In genomic region chr17:692116-692515, GRCh38 we compare ENCODE assay signal across 18 cellular contexts. TPM values are rescaled to one million over a fixed set of nuclear protein-coding genes. Genes with fewer than 3 reads are reported as not detected.
DNase-seq lines count a peak whose midpoint lies in the region; ATAC-seq and TF ChIP-seq lines count a peak whose summit lies in the region.
"Had no signal": no experiment of that assay in that cellular context is flagged by ENCODE, and none has a peak within 500 bp of the region (broad histone marks: within the 10 kb centered on the region; RNA-seq: fewer than 3 reads in every experiment).

No MANE protein-coding gene starts in this region.

- peaks cover 0 to 24% of the 10 kb centered on the region in 2 donors for H3K36me3 ChIP-seq in vagina
- H3K36me3 ChIP-seq in psoas muscle (ENCODE audit: insufficient read depth in 1 of 2, low read depth in 1 of 2), result peaks cover 12 to 87% of the 10 kb centered on the region in 2 donors

- TF ChIP-seq POLR2A in vagina (IDR thresholded peaks at IDR 0.05), result no peak

- intact Hi-C loops in vagina (cut with DNase I), result no loop called here
- intact Hi-C loops in psoas muscle (cut with DNase I), result no loop called here

- no peaks in the 10 kb centered on the region for H3K9me3 Mint-ChIP-seq in osteocyte (ENCODE audit: unreplicated experiment)
- no peaks in the 10 kb centered on the region for H3K9me3 Mint-ChIP-seq in activated CD8-positive, alpha-beta memory T cell treated with anti-CD3 and anti-CD28 coated beads, Interleukin-2, amount 10 ng/mL, durations not matched to agents 7 days and 5 days (ENCODE audit: low read depth)
- H3K9me3 Mint-ChIP-seq: activated CD8-positive, alpha-beta T cell treated with anti-CD3 and anti-CD28 coated beads for 36 hours; CD4-positive, alpha-beta memory T cell; GM23338; stimulated activated naive B cell treated with anti-CD40 and anti-IgM and Interleukin-4, amounts not matched to agents 10 μg/mL and 1 μg/mL and 100 μg/mL, for 72 hours had no signal

- H3K27ac Mint-ChIP-seq in osteocyte (ENCODE audit: unreplicated experiment), result peak overlapping the region; percentile 56
- H3K27ac Mint-ChIP-seq in activated CD8-positive, alpha-beta memory T cell treated with anti-CD3 and anti-CD28 coated beads, Interleukin-2, amount 10 ng/mL, durations not matched to agents 7 days and 5 days, result no peak overlapping the region
- H3K27ac Mint-ChIP-seq: activated CD8-positive, alpha-beta T cell treated with anti-CD3 and anti-CD28 coated beads for 36 hours; GM23338; stimulated activated naive B cell treated with anti-CD40 and anti-IgM and Interleukin-4, amounts not matched to agents 10 μg/mL and 1 μg/mL and 100 μg/mL, for 72 hours had no signal

- H3K9me3 ChIP-seq in vagina, result no peaks in the 10 kb centered on the region
- H3K9me3 ChIP-seq in psoas muscle, result no peaks in the 10 kb centered on the region
- H3K9me3 ChIP-seq: right atrium auricular region had no signal

- H3K4me1 Mint-ChIP-seq in osteocyte (ENCODE audit: unreplicated experiment), result peaks cover 34% of the 10 kb centered on the region
- no peaks in the 10 kb centered on the region for H3K4me1 Mint-ChIP-seq in activated CD8-positive, alpha-beta memory T cell treated with anti-CD3 and anti-CD28 coated beads, Interleukin-2, amount 10 ng/mL, durations not matched to agents 7 days and 5 days

- CTCF ChIA-PET in activated CD8-positive, alpha-beta memory T cell treated with anti-CD3 and anti-CD28 coated beads, Interleukin-2, amount 10 ng/mL, durations not matched to agents 7 days and 5 days (lab: Charles Lee), result interaction anchor here (1.2 to 3.0 kb wide), 3 partner anchors 9 to 280 kb away, joined by 5 to 23 read pairs (median 5); no protein-coding TSS in a partner anchor

- H3K27me3 Mint-ChIP-seq in osteocyte (ENCODE audit: unreplicated experiment), result no peaks in the 10 kb centered on the region
- no peaks in the 10 kb centered on the region for H3K27me3 Mint-ChIP-seq in activated CD8-positive, alpha-beta memory T cell treated with anti-CD3 and anti-CD28 coated beads, Interleukin-2, amount 10 ng/mL, durations not matched to agents 7 days and 5 days
- H3K27me3 Mint-ChIP-seq: activated CD8-positive, alpha-beta T cell treated with anti-CD3 and anti-CD28 coated beads for 36 hours; CD4-positive, alpha-beta memory T cell; stimulated activated naive B cell treated with anti-CD40 and anti-IgM and Interleukin-4, amounts not matched to agents 10 μg/mL and 1 μg/mL and 100 μg/mL, for 72 hours had no signal

- H3K36me3 Mint-ChIP-seq in osteocyte (ENCODE audit: unreplicated experiment), result peaks cover 28% of the 10 kb centered on the region
- peaks cover 19% of the 10 kb centered on the region for H3K36me3 Mint-ChIP-seq in activated CD8-positive, alpha-beta memory T cell treated with anti-CD3 and anti-CD28 coated beads, Interleukin-2, amount 10 ng/mL, durations not matched to agents 7 days and 5 days

- ATAC-seq in psoas muscle, result no peak
- ATAC-seq in activated CD8-positive, alpha-beta memory T cell treated with anti-CD3 and anti-CD28 coated beads, Interleukin-2, amount 10 ng/mL, durations not matched to agents 7 days and 5 days, result no peak
- ATAC-seq: activated CD8-positive, alpha-beta T cell treated with anti-CD3 and anti-CD28 coated beads for 36 hours; GM23338; stimulated activated naive B cell treated with anti-CD40 and anti-IgM and Interleukin-4, amounts not matched to agents 10 μg/mL and 1 μg/mL and 100 μg/mL, for 72 hours had no signal

- H3K27me3 ChIP-seq in vagina (no peaks in the 10 kb centered on the region), psoas muscle (ENCODE audit: insufficient read depth in 3 of 3, low read length in 2 of 3) (no peaks in the 10 kb centered on the region)
- H3K27me3 ChIP-seq: right atrium auricular region had no signal

- no peak overlapping the region for H3K4me3 Mint-ChIP-seq in osteocyte (ENCODE audit: unreplicated experiment)
- no peak overlapping the region for H3K4me3 Mint-ChIP-seq in activated CD8-positive, alpha-beta memory T cell treated with anti-CD3 and anti-CD28 coated beads, Interleukin-2, amount 10 ng/mL, durations not matched to agents 7 days and 5 days
- H3K4me3 Mint-ChIP-seq: activated CD8-positive, alpha-beta T cell treated with anti-CD3 and anti-CD28 coated beads for 36 hours; CD4-positive, alpha-beta memory T cell; GM23338; stimulated activated naive B cell treated with anti-CD40 and anti-IgM and Interleukin-4, amounts not matched to agents 10 μg/mL and 1 μg/mL and 100 μg/mL, for 72 hours had no signal

- H3K4me3 ChIP-seq in vagina (no peak overlapping the region), psoas muscle (no peak overlapping the region)
- H3K4me3 ChIP-seq: GM23338, right atrium auricular region had no signal

- peaks cover 16% of the 10 kb centered on the region for H3K4me1 ChIP-seq in vagina
- peaks cover 16% of the 10 kb centered on the region for H3K4me1 ChIP-seq in psoas muscle
- H3K4me1 ChIP-seq: right atrium auricular region had no signal

- WGBS in psoas muscle, 3 donors, result 81 to 88% (median 83%) methylated on average over 10 of the region's 10 CpGs

- DNase-seq in ELR (ENCODE audit: low read depth) (peak; percentile 93), RPMI7951 (ENCODE audit: low read depth) (peak; percentile 47), epithelial cell of prostate (ENCODE audit: low read depth, low spot score) (peak; percentile 26), osteocyte (ENCODE audit: extremely low spot score, unreplicated experiment) (no peak), vagina (ENCODE audit: extremely low spot score in 2 of 2) (no peak), psoas muscle (no peak), RPMI8226 (no peak)
- DNase-seq in activated CD8-positive, alpha-beta memory T cell treated with anti-CD3 and anti-CD28 coated beads, Interleukin-2, amount 10 ng/mL, durations not matched to agents 7 days and 5 days, result no peak
- DNase-seq: activated CD8-positive, alpha-beta T cell treated with anti-CD3 and anti-CD28 coated beads for 36 hours; activated effector memory CD4-positive, alpha-beta T cell treated with Interleukin-2 at 50 U/mL for 16 hours; CD4-positive, alpha-beta memory T cell; head of caudate nucleus; left cardiac atrium; NCI-H1694 treated with DMSO at 0.1 percent for 48 hours; Right ventricle myocardium superior; stimulated activated naive B cell treated with anti-CD40 and anti-IgM and Interleukin-4, amounts not matched to agents 10 μg/mL and 1 μg/mL and 100 μg/mL, for 72 hours had no signal

- TF ChIP-seq CTCF in osteocyte (IDR thresholded peaks at IDR 0.05) (no peak), vagina (IDR thresholded peaks at IDR 0.05) (no peak), psoas muscle (IDR thresholded peaks at IDR 0.05) (no peak)

- H3K27ac ChIP-seq in epithelial cell of prostate (peak overlapping the region; percentile 76), vagina (no peak overlapping the region), psoas muscle (no peak overlapping the region)
- H3K27ac ChIP-seq: right atrium auricular region had no signal

RNA-seq across cellular contexts. Expression of gene VPS53, which starts 22.5 kb away (rescaled TPM):
- 8.8 and 9.5 TPM in 2 replicates for total RNA-seq in RPMI7951 (2014; rRNA removed; shearing (Covaris generic))
- total RNA-seq in osteocyte, result 75.5 and 76.7 TPM in 2 replicates
- 44.0 TPM for total RNA-seq in vagina
- 10 to 100 TPM; 35.8 to 55.0 (median 49.1) TPM for total RNA-seq in psoas muscle
- 10 to 100 TPM in 1 of 3 donors, 1 to 10 TPM in 2; 6.1 to 19.6 (median 7.7) TPM for polyA plus RNA-seq in psoas muscle
- total RNA-seq in activated CD8-positive, alpha-beta memory T cell treated with anti-CD3 and anti-CD28 coated beads, Interleukin-2, amount 10 ng/mL, durations not matched to agents 7 days and 5 days, result 10 to 100 TPM; 63.9 to 66.3 TPM

RNA-seq across cellular contexts. Expression of gene TLCD3A, which starts 40.3 kb away (rescaled TPM):
- 15.3 and 15.4 TPM in 2 replicates for total RNA-seq in RPMI7951 (2014; rRNA removed; shearing (Covaris generic))
- total RNA-seq in osteocyte (23.7 and 27.3 TPM in 2 replicates), vagina (18.7 TPM), psoas muscle (1 to 10 TPM; 1.4 to 2.8 (median 1.7) TPM)
- 1 to 10 TPM in 1 of 3 donors, under 1 TPM in 2; 0.75 to 1.5 (median 0.86) TPM for polyA plus RNA-seq in psoas muscle
- total RNA-seq in activated CD8-positive, alpha-beta memory T cell treated with anti-CD3 and anti-CD28 coated beads, Interleukin-2, amount 10 ng/mL, durations not matched to agents 7 days and 5 days, result 10 to 100 TPM in 1 of 2 experiments, 1 to 10 TPM in 1; 8.4 to 10.2 TPM

RNA-seq across cellular contexts. Expression of gene GEMIN4, which starts 59.9 kb away (rescaled TPM):
- 7.7 and 8.4 TPM in 2 replicates for total RNA-seq in RPMI7951 (2014; rRNA removed; shearing (Covaris generic))
- total RNA-seq in osteocyte, result 17.0 and 19.3 TPM in 2 replicates
- total RNA-seq in vagina, result 22.3 TPM
- 10 to 100 TPM; 11.2 to 21.9 (median 14.8) TPM for total RNA-seq in psoas muscle
- polyA plus RNA-seq in psoas muscle, result 10 to 100 TPM in 2 of 3 donors, 1 to 10 TPM in 1; 7.2 to 12.6 (median 11.4) TPM
- 10 to 100 TPM; 40.8 to 43.0 TPM for total RNA-seq in activated CD8-positive, alpha-beta memory T cell treated with anti-CD3 and anti-CD28 coated beads, Interleukin-2, amount 10 ng/mL, durations not matched to agents 7 days and 5 days

Comparison
In these comparisons a context has a peak if more than half of its experiments do, and no peak if none do; other contexts are left out.
1. DNase-seq: peak in ELR (single experiment), RPMI7951 (single experiment) and epithelial cell of prostate (single experiment); none in osteocyte (single experiment), vagina (0 of 2), psoas muscle (0 of 2), RPMI8226 (single experiment) and activated CD8-positive, alpha-beta memory T cell treated with anti-CD3 and anti-CD28 coated beads, Interleukin-2, amount 10 ng/mL, durations not matched to agents 7 days and 5 days (single experiment).